Comparison of ENCODE assay signal across 40 cellular contexts in genomic region chr2:241430178-241430577, GRCh38.
"Had no signal": no experiment of that assay in that cellular context is flagged by ENCODE, and none has a peak within 500 bp of the region (broad histone marks: within the 10 kb centered on the region; RNA-seq: fewer than 3 reads in every experiment).

No MANE protein-coding gene starts in this region.

- H3K27ac Mint-ChIP-seq: activated naive CD4-positive, alpha-beta T cell treated with anti-CD3 and anti-CD28 coated beads for 36 hours; activated naive CD4-positive, alpha-beta T cell treated with anti-CD3 and anti-CD28 coated beads, Interleukin-2, amount 10 ng/mL, durations not matched to agents 7 days and 5 days; activated naive CD4-positive, alpha-beta T cell treated with anti-CD3 and anti-CD28 coated beads, Interleukin-2, amount 50 U/mL, for 24 hours; activated naive CD4-positive, alpha-beta T cell treated with anti-CD3 and anti-CD28 coated beads, Interleukin-2, amount 50 U/mL, for 72 hours; activated naive CD8-positive, alpha-beta T cell; activated naive CD8-positive, alpha-beta T cell treated with anti-CD3 and anti-CD28 coated beads for 36 hours; activated naive CD8-positive, alpha-beta T cell treated with anti-CD3 and anti-CD28 coated beads, Interleukin-2, amount 10 ng/mL, durations not matched to agents 7 days and 5 days; activated naive CD8-positive, alpha-beta T cell treated with anti-CD3 and anti-CD28 coated beads, Interleukin-2, amount 50 U/mL, for 24 hours; activated T-cell treated with anti-CD3 and anti-CD28 coated beads, Interleukin-2, amount 50 U/mL, for 24 hours; activated T-cell treated with anti-CD3 and anti-CD28 coated beads, Interleukin-2, amount 50 U/mL, for 72 hours; activated T-helper 1 cell treated with anti-CD3 and anti-CD28 coated beads, Interleukin-12 subunit alpha, Interleukin-12 subunit beta, Interleukin-2, Interleukin-4 antibody, amounts not matched to agents 30 ng/mL and 10 ng/mL and 1 ng/mL, durations not matched to agents 14 hours and 24 hours and 36 hours; activated T-helper 17 cell treated with anti-CD3 and anti-CD28 coated beads, Interleukin-2, amount 50 U/mL, for 72 hours; activated T-helper 2 cell treated with anti-CD3 and anti-CD28 coated beads, Interferon-gamma antibody, Interleukin-2, Interleukin-4, amounts not matched to agents 10 μg/mL and 5 μg/mL and 100 μg/mL, durations not matched to agents 14 hours and 24 hours and 36 hours; brain had no signal

- H3K9me3 ChIP-seq: adrenal gland, ascending aorta, body of pancreas, breast epithelium had no signal

- H3K4me3 ChIP-seq: adrenal gland, ascending aorta, body of pancreas, breast epithelium, cardiac muscle cell had no signal

- H3K4me1 ChIP-seq: adrenal gland, ascending aorta, body of pancreas, breast epithelium had no signal

- FAIRE-seq: astrocyte, bronchial epithelial cell had no signal

- H3K27me3 Mint-ChIP-seq: activated naive CD4-positive, alpha-beta T cell treated with anti-CD3 and anti-CD28 coated beads, Interleukin-2, amount 10 ng/mL, durations not matched to agents 7 days and 5 days; activated naive CD4-positive, alpha-beta T cell treated with anti-CD3 and anti-CD28 coated beads, Interleukin-2, amount 50 U/mL, for 24 hours; activated naive CD8-positive, alpha-beta T cell; activated naive CD8-positive, alpha-beta T cell treated with anti-CD3 and anti-CD28 coated beads for 36 hours; activated naive CD8-positive, alpha-beta T cell treated with anti-CD3 and anti-CD28 coated beads, Interleukin-2, amount 10 ng/mL, durations not matched to agents 7 days and 5 days; activated naive CD8-positive, alpha-beta T cell treated with anti-CD3 and anti-CD28 coated beads, Interleukin-2, amount 50 U/mL, for 24 hours; activated T-cell treated with anti-CD3 and anti-CD28 coated beads, Interleukin-2, amount 50 U/mL, for 24 hours; activated T-helper 17 cell treated with anti-CD3 and anti-CD28 coated beads, Interleukin-2, amount 50 U/mL, for 72 hours; brain; central memory CD8-positive, alpha-beta T cell had no signal

- H3K27me3 ChIP-seq: adrenal gland, ascending aorta, body of pancreas, brain microvascular endothelial cell, breast epithelium, cardiac muscle cell had no signal

- H3K27ac ChIP-seq: adrenal gland, ascending aorta, body of pancreas, brain microvascular endothelial cell, breast epithelium, cardiac muscle cell had no signal

- ATAC-seq: activated naive CD4-positive, alpha-beta T cell treated with anti-CD3 and anti-CD28 coated beads, Interleukin-2, amount 50 U/mL, for 72 hours; activated naive CD8-positive, alpha-beta T cell treated with anti-CD3 and anti-CD28 coated beads, Interleukin-2, amount 50 U/mL, for 24 hours; activated T-cell treated with anti-CD3 and anti-CD28 coated beads, Interleukin-2, amount 50 U/mL, for 4 hours; activated T-cell treated with anti-CD3 and anti-CD28 coated beads, Interleukin-2, amount 50 U/mL, for 72 hours; activated T-helper 17 cell treated with anti-CD3 and anti-CD28 coated beads, Interleukin-2, amount 50 U/mL, for 72 hours; body of pancreas had no signal

- H3K9me3 Mint-ChIP-seq: activated naive CD4-positive, alpha-beta T cell treated with anti-CD3 and anti-CD28 coated beads for 36 hours; activated naive CD4-positive, alpha-beta T cell treated with anti-CD3 and anti-CD28 coated beads, Interleukin-2, amount 50 U/mL, for 24 hours; activated naive CD4-positive, alpha-beta T cell treated with anti-CD3 and anti-CD28 coated beads, Interleukin-2, amount 50 U/mL, for 72 hours; activated naive CD8-positive, alpha-beta T cell treated with anti-CD3 and anti-CD28 coated beads for 36 hours; activated naive CD8-positive, alpha-beta T cell treated with anti-CD3 and anti-CD28 coated beads, Interleukin-2, amount 10 ng/mL, durations not matched to agents 7 days and 5 days; activated naive CD8-positive, alpha-beta T cell treated with anti-CD3 and anti-CD28 coated beads, Interleukin-2, amount 50 U/mL, for 24 hours; activated T-cell treated with anti-CD3 and anti-CD28 coated beads, Interleukin-2, amount 50 U/mL, for 24 hours; activated T-cell treated with anti-CD3 and anti-CD28 coated beads, Interleukin-2, amount 50 U/mL, for 4 hours; activated T-cell treated with anti-CD3 and anti-CD28 coated beads, Interleukin-2, amount 50 U/mL, for 72 hours; activated T-helper 1 cell treated with anti-CD3 and anti-CD28 coated beads, Interleukin-12 subunit alpha, Interleukin-12 subunit beta, Interleukin-2, Interleukin-4 antibody, amounts not matched to agents 30 ng/mL and 10 ng/mL and 1 ng/mL, durations not matched to agents 14 hours and 24 hours and 36 hours; activated T-helper 17 cell treated with anti-CD3 and anti-CD28 coated beads, Interleukin-2, amount 50 U/mL, for 72 hours; activated T-helper 2 cell treated with anti-CD3 and anti-CD28 coated beads, Interferon-gamma antibody, Interleukin-2, Interleukin-4, amounts not matched to agents 10 μg/mL and 5 μg/mL and 100 μg/mL, durations not matched to agents 14 hours and 24 hours and 36 hours; central memory CD8-positive, alpha-beta T cell had no signal

- H3K4me1 Mint-ChIP-seq: activated naive CD4-positive, alpha-beta T cell treated with anti-CD3 and anti-CD28 coated beads, Interleukin-2, amount 10 ng/mL, durations not matched to agents 7 days and 5 days; activated naive CD4-positive, alpha-beta T cell treated with anti-CD3 and anti-CD28 coated beads, Interleukin-2, amount 50 U/mL, for 24 hours; activated naive CD8-positive, alpha-beta T cell treated with anti-CD3 and anti-CD28 coated beads for 36 hours; activated naive CD8-positive, alpha-beta T cell treated with anti-CD3 and anti-CD28 coated beads, Interleukin-2, amount 10 ng/mL, durations not matched to agents 7 days and 5 days; activated naive CD8-positive, alpha-beta T cell treated with anti-CD3 and anti-CD28 coated beads, Interleukin-2, amount 50 U/mL, for 24 hours; activated T-helper 17 cell treated with anti-CD3 and anti-CD28 coated beads, Interleukin-2, amount 50 U/mL, for 72 hours; brain; central memory CD8-positive, alpha-beta T cell had no signal

- DNase-seq: activated effector memory CD4-positive, alpha-beta T cell treated with anti-CD3 and anti-CD28 coated beads, Interleukin-2, amount 50 U/mL, for 16 hours; activated effector memory CD4-positive, alpha-beta T cell treated with Interleukin-2 at 50 U/mL for 16 hours; activated gamma-delta T cell; activated gamma-delta T cell treated with Interleukin-2 at 50 U/mL for 16 hours; activated naive CD4-positive, alpha-beta T cell; activated naive CD4-positive, alpha-beta T cell treated with anti-CD3 and anti-CD28 coated beads for 36 hours; activated naive CD4-positive, alpha-beta T cell treated with anti-CD3 and anti-CD28 coated beads, Interleukin-2, amount 10 ng/mL, durations not matched to agents 7 days and 5 days; activated naive CD4-positive, alpha-beta T cell treated with anti-CD3 and anti-CD28 coated beads, Interleukin-2, amount 50 U/mL, for 16 hours; activated naive CD4-positive, alpha-beta T cell treated with Interleukin-2 at 50 U/mL for 16 hours; activated naive CD8-positive, alpha-beta T cell treated with anti-CD3 and anti-CD28 coated beads for 36 hours; activated naive CD8-positive, alpha-beta T cell treated with anti-CD3 and anti-CD28 coated beads, Interleukin-2, amount 10 ng/mL, durations not matched to agents 7 days and 5 days; activated naive CD8-positive, alpha-beta T cell treated with anti-CD3 and anti-CD28 coated beads, Interleukin-2, amount 50 U/mL, for 24 hours; activated T-cell treated with anti-CD3 and anti-CD28 coated beads, Interleukin-2, amount 50 U/mL, for 1 hour; activated T-cell treated with anti-CD3 and anti-CD28 coated beads, Interleukin-2, amount 50 U/mL, for 24 hours; activated T-cell treated with anti-CD3 and anti-CD28 coated beads, Interleukin-2, amount 50 U/mL, for 4 hours; activated T-cell treated with anti-CD3 and anti-CD28 coated beads, Interleukin-2, amount 50 U/mL, for 48 hours; activated T-cell treated with anti-CD3 and anti-CD28 coated beads, Interleukin-2, amount 50 U/mL, for 72 hours; adrenal gland; amniotic stem cell; amygdala; anterior cingulate cortex; aorta; body of pancreas; brain microvascular endothelial cell; caudate nucleus; central memory CD4-positive, alpha-beta T cell; cerebellar nuclear complex had no signal

- H3K4me3 Mint-ChIP-seq: activated naive CD4-positive, alpha-beta T cell treated with anti-CD3 and anti-CD28 coated beads for 36 hours; activated naive CD4-positive, alpha-beta T cell treated with anti-CD3 and anti-CD28 coated beads, Interleukin-2, amount 10 ng/mL, durations not matched to agents 7 days and 5 days; activated naive CD4-positive, alpha-beta T cell treated with anti-CD3 and anti-CD28 coated beads, Interleukin-2, amount 50 U/mL, for 24 hours; activated naive CD8-positive, alpha-beta T cell; activated naive CD8-positive, alpha-beta T cell treated with anti-CD3 and anti-CD28 coated beads for 36 hours; activated naive CD8-positive, alpha-beta T cell treated with anti-CD3 and anti-CD28 coated beads, Interleukin-2, amount 10 ng/mL, durations not matched to agents 7 days and 5 days; activated naive CD8-positive, alpha-beta T cell treated with anti-CD3 and anti-CD28 coated beads, Interleukin-2, amount 50 U/mL, for 24 hours; activated T-cell treated with anti-CD3 and anti-CD28 coated beads, Interleukin-2, amount 50 U/mL, for 24 hours; activated T-cell treated with anti-CD3 and anti-CD28 coated beads, Interleukin-2, amount 50 U/mL, for 4 hours; activated T-cell treated with anti-CD3 and anti-CD28 coated beads, Interleukin-2, amount 50 U/mL, for 72 hours; activated T-helper 1 cell treated with anti-CD3 and anti-CD28 coated beads, Interleukin-12 subunit alpha, Interleukin-12 subunit beta, Interleukin-2, Interleukin-4 antibody, amounts not matched to agents 30 ng/mL and 10 ng/mL and 1 ng/mL, durations not matched to agents 14 hours and 24 hours and 36 hours; activated T-helper 17 cell treated with anti-CD3 and anti-CD28 coated beads, Interleukin-2, amount 50 U/mL, for 72 hours; brain; central memory CD8-positive, alpha-beta T cell had no signal
